In genomic region chr10:73871915-73872710, GRCh38 we compare ENCODE assay signal across 8 cellular contexts. TPM values are rescaled to one million over a fixed set of nuclear protein-coding genes. Genes with fewer than 3 reads are reported as not detected.
DNase-seq lines count a peak whose midpoint lies in the region; ATAC-seq and TF ChIP-seq lines count a peak whose summit lies in the region.

No MANE protein-coding gene starts in this region.

- H4K20me1 ChIP-seq in GM23338 (replicated peaks; ENCODE audit: insufficient read depth) = peaks cover 31% of the 10 kb centered on the region; the same call in 1 of the 2 replicates

- DNase-seq in 8988T = peak; percentile 72
- DNase-seq in GM23338 (ENCODE audit: low spot score) = no peak
- DNase-seq in astrocyte of the spinal cord (ENCODE audit: low read depth, low spot score) = no peak
- no peak for DNase-seq in lower lobe of right lung
- DNase-seq in stimulated activated naive CD4-positive, alpha-beta T cell treated with Interleukin-2 at 50 U/mL for 16 hours (lab: John Stamatoyannopoulos, UW) = no peak
- no peak for DNase-seq in NOMO-1 treated with DMSO at 0.1 percent for 48 hours (lab: John Stamatoyannopoulos, UW; ENCODE audit: unreplicated experiment)
- no peak for DNase-seq in DMS79 treated with DMSO at 0.1 percent for 48 hours (lab: John Stamatoyannopoulos, UW)
- DNase-seq in UCSD-AML1 (lab: John Stamatoyannopoulos, UW; ENCODE audit: unreplicated experiment) = no peak

- H3K9me3 Mint-ChIP-seq in GM23338 = no peaks in the 10 kb centered on the region

- H3K4me2 ChIP-seq in GM23338 = no peak overlapping the region

- H3K9me2 ChIP-seq in GM23338 (ENCODE audit: insufficient read depth) = no peaks in the 10 kb centered on the region

- H3K27ac ChIP-seq in GM23338 (ENCODE audit: low read depth) = no peak overlapping the region
- H3K27ac ChIP-seq in lower lobe of right lung = peak overlapping the region; percentile 18

- H3K27me3 Mint-ChIP-seq in GM23338 (ENCODE audit: insufficient read depth, low read depth, poor library complexity) = peaks cover 18% of the 10 kb centered on the region

- H3F3A ChIP-seq in GM23338 (replicated peaks; ENCODE audit: low read depth) = peaks cover 19% of the 10 kb centered on the region; the same call in 1 of the 2 replicates

- H3K27me3 ChIP-seq in GM23338 (ENCODE audit: insufficient read depth) (peaks cover 7% of the 10 kb centered on the region; the same call in 1 of the 2 replicates), lower lobe of right lung (ENCODE audit: low read depth) (no peaks in the 10 kb centered on the region)

- H3K4me3 ChIP-seq in GM23338 = peak overlapping the region; percentile 26; the same call in 1 of the 2 replicates
- H3K4me3 ChIP-seq in astrocyte of the spinal cord (ENCODE audit: low read depth, low read length) = no peak overlapping the region
- H3K4me3 ChIP-seq in lower lobe of right lung = peak overlapping the region; percentile 72

- intact Hi-C loops in lower lobe of right lung (cut with DNase I) = no loop called here

- in situ Hi-C loops in astrocyte of the spinal cord (cut with HindIII; ENCODE audit: low sequenced_read_pairs) = no loop called here

- no peaks in the 10 kb centered on the region for H3K9me3 ChIP-seq in lower lobe of right lung

- peaks cover 41% of the 10 kb centered on the region for H3K36me3 Mint-ChIP-seq in GM23338 (ENCODE audit: low read depth)

- peaks cover 54% of the 10 kb centered on the region for H3K79me2 ChIP-seq in GM23338 (replicated peaks; ENCODE audit: insufficient read depth)

- H3K4me1 ChIP-seq in GM23338 (ENCODE audit: insufficient read depth) = peaks cover 15% of the 10 kb centered on the region
- peaks cover 68% of the 10 kb centered on the region for H3K4me1 ChIP-seq in lower lobe of right lung

- H3K4me3 Mint-ChIP-seq in GM23338 = peak overlapping the region; percentile 81

- H3K36me3 ChIP-seq in GM23338 (ENCODE audit: insufficient read depth) (no peaks in the 10 kb centered on the region), lower lobe of right lung (peaks cover 41% of the 10 kb centered on the region)

- H3K27ac Mint-ChIP-seq in GM23338 = no peak overlapping the region; the same call in 1 of the 2 replicates

- no peak; the same call in 2 of the 3 replicates for ATAC-seq in GM23338
- ATAC-seq in lower lobe of right lung = peak; percentile 38 to 64

- no peak overlapping the region for H2AFZ ChIP-seq in GM23338

- TF ChIP-seq CTCF in GM23338 (conservative IDR thresholded peaks at IDR 0.05; ENCODE audit: low read depth in 2 of 2) (peak in 1 of 2 experiments; percentile 35; a peak in 2 of 4 replicates), astrocyte of the spinal cord (IDR thresholded peaks at IDR 0.05; ENCODE audit: low read depth, low read length) (peak; percentile 53), lower lobe of right lung (IDR thresholded peaks at IDR 0.05) (no peak)

- H3K4me1 Mint-ChIP-seq in GM23338 = peaks cover 44% of the 10 kb centered on the region

TF ChIP-seq in GM23338, 12 proteins besides CTCF, POLR2A, EP300 and RAD21 (continues in another document):
- TF ChIP-seq JUNB (IDR thresholded peaks at IDR 0.05; ENCODE audit: unreplicated experiment) (no peak), ZNF462 (CRISPR knock-in tag; IDR thresholded peaks at IDR 0.05) (no peak), EZH2phosphoT487 (IDR thresholded peaks at IDR 0.05; ENCODE audit: unreplicated experiment) (no peak), REST (IDR thresholded peaks at IDR 0.05; ENCODE audit: unreplicated experiment) (no peak), ZNF114 (CRISPR knock-in tag; IDR thresholded peaks at IDR 0.05) (no peak), NANOG (IDR thresholded peaks at IDR 0.05; ENCODE audit: borderline replicate concordance) (no peak), EZH2 (IDR thresholded peaks at IDR 0.05; ENCODE audit: low read depth, unreplicated experiment) (no peak), ZNF331 (CRISPR knock-in tag; IDR thresholded peaks at IDR 0.05; ENCODE audit: low read depth) (no peak)

RNA-seq across cellular contexts. Expression of gene CAMK2G, which starts 2.2 kb away (rescaled TPM):
- 32.8 and 34.1 TPM in 2 replicates for total RNA-seq in GM23338 (2014; rRNA removed; shearing (Covaris generic))
- polyA plus RNA-seq in GM23338 (2016; fragmentation: Nextera tagmentation; extraction: Ambion mirVana) = 30.1 and 30.6 TPM in 2 replicates
- 38.4 TPM for total RNA-seq in lower lobe of right lung

RNA-seq across cellular contexts. Expression of gene PLAU, which starts 38.8 kb away (rescaled TPM):
- total RNA-seq in GM23338 (2014; rRNA removed; shearing (Covaris generic)) = 13.3 and 14.5 TPM in 2 replicates
- 17.5 and 18.0 TPM in 2 replicates for polyA plus RNA-seq in GM23338 (2016; fragmentation: Nextera tagmentation; extraction: Ambion mirVana)
- 29.0 TPM for total RNA-seq in lower lobe of right lung
